Comparison of ENCODE assay signal across 10 cellular contexts in genomic region chr2:41955641-41956040, GRCh38.
DNase-seq lines count a peak whose midpoint lies in the region; ATAC-seq lines count a peak whose summit lies in the region.
"Had no signal": no experiment of that assay in that cellular context is flagged by ENCODE, and none has a peak within 500 bp of the region (broad histone marks: within the 10 kb centered on the region; RNA-seq: fewer than 3 reads in every experiment).

No MANE protein-coding gene starts in this region.

- ATAC-seq in GM19351 (IDR thresholded peaks at IDR 0.05; ENCODE audit: unreplicated experiment) (peak; percentile 56), HG03060 (IDR thresholded peaks at IDR 0.05; ENCODE audit: low read depth, unreplicated experiment) (peak; percentile 54), HG03045 (IDR thresholded peaks at IDR 0.05; ENCODE audit: unreplicated experiment) (no peak)
- ATAC-seq: left lobe of liver had no signal

- peaks cover 30% of the 10 kb centered on the region for H3K4me1 ChIP-seq in BLaER1

- no peak overlapping the region for H3K4me3 ChIP-seq in BLaER1

- H3K9me3 ChIP-seq in BLaER1: no peaks in the 10 kb centered on the region

- peak overlapping the region; percentile 62 for H3K4me2 ChIP-seq in BLaER1

- no peaks in the 10 kb centered on the region for H4K20me1 ChIP-seq in BLaER1

- H3K36me3 ChIP-seq in BLaER1: no peaks in the 10 kb centered on the region

- no peak overlapping the region for H3K9ac ChIP-seq in BLaER1

- peak; percentile 56 for DNase-seq in NOMO-1 treated with dmso at 0.1 percent for 144 hours (lab: John Stamatoyannopoulos, UW; ENCODE audit: unreplicated experiment)
- no peak for DNase-seq in ureter (ENCODE audit: low spot score)
- no peak for DNase-seq in activated naive CD4-positive, alpha-beta T cell (lab: John Stamatoyannopoulos, UW)
- DNase-seq in HuH-7.5 (ENCODE audit: low spot score): no peak
- DNase-seq: HFFc6 had no signal

- no peak overlapping the region for H3K27ac ChIP-seq in BLaER1

- H3K27me3 ChIP-seq in BLaER1: no peaks in the 10 kb centered on the region
